In genomic region chr15:82689147-82689546, GRCh38 we compare ENCODE assay signal across 11 cellular contexts. TPM values are rescaled to one million over a fixed set of nuclear protein-coding genes. Genes with fewer than 3 reads are reported as not detected.
"Had no signal": no experiment of that assay in that cellular context is flagged by ENCODE, and none has a peak within 500 bp of the region (broad histone marks: within the 10 kb centered on the region; RNA-seq: fewer than 3 reads in every experiment).

No MANE protein-coding gene starts in this region.

- H3K9ac ChIP-seq: GM23248 had no signal

- H3K27ac ChIP-seq: GM23248, HL-60 had no signal

- H3K9me3 ChIP-seq: HAP-1 had no signal

- DNase-seq: GM23248, GOT3, H7, HFFc6, KG1 had no signal

- H3K4me1 ChIP-seq: HAP-1 had no signal

- H2AFZ ChIP-seq: GM23248 had no signal

- H3K27ac Mint-ChIP-seq: HFFc6, IgD-negative memory B cell had no signal

- H3K4me3 Mint-ChIP-seq: HFFc6 had no signal

- ATAC-seq: HCT116, HepG2 had no signal

- H3K9me3 Mint-ChIP-seq: HFFc6 had no signal

- H3K4me3 ChIP-seq: GM23248, HAP-1 had no signal

- H3K4me1 Mint-ChIP-seq: IgD-negative memory B cell had no signal

- H3K36me3 ChIP-seq: HAP-1 had no signal

- H3K27me3 Mint-ChIP-seq: IgD-negative memory B cell had no signal

- H3K36me3 Mint-ChIP-seq: IgD-negative memory B cell had no signal

RNA-seq across cellular contexts. Expression of gene AP3B2, which starts 20.5 kb away (rescaled TPM):
- total RNA-seq: HepG2, HFFc6, HT1080 had no signal
- polyA plus RNA-seq: HepG2 had no signal
